ENCODE assay signal across 1 cellular context in the genomic region with DNA sequence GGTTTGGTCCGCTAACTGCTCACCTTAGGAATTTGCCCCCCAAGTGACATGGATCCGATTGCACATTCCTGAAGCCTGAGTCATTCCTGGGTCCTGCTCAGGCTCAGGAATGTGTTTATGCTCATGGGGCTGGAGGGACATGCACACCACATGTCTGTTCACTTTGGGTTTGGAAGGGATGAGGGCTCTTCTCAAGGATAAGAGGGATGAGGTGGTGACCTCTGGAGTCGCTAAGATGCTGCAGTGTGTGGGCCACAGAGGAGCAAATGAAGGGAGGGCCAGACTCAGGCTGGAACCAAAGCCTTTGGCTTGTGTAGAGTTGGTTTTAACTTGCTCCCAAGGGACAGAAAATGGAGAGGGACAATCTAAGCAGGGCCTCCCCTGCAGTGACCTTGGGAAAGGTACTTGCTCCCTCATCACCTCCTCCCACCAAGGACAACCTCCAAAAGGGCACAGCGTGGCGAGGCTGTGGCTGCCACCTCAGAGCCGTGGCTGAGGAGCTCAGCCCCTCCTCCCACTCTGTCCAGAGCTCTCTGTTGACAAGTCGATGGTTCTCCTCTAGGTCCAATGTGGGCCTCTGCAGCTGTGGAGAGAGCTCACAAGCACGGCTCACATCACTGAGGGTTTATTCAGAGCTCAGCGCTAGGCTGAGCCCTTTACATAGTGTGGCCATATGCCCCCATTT.
A peak's percentile ranks its signal among the peaks of the same experiment; 100 is the strongest.
TF ChIP-seq lines count a peak whose summit lies in the region.

No MANE protein-coding gene starts in this region.

TF ChIP-seq in HepG2, 621 proteins besides CTCF, POLR2A, EP300 and RAD21 (continued from another document and continues in another):
- TF ChIP-seq, protein P1, sequence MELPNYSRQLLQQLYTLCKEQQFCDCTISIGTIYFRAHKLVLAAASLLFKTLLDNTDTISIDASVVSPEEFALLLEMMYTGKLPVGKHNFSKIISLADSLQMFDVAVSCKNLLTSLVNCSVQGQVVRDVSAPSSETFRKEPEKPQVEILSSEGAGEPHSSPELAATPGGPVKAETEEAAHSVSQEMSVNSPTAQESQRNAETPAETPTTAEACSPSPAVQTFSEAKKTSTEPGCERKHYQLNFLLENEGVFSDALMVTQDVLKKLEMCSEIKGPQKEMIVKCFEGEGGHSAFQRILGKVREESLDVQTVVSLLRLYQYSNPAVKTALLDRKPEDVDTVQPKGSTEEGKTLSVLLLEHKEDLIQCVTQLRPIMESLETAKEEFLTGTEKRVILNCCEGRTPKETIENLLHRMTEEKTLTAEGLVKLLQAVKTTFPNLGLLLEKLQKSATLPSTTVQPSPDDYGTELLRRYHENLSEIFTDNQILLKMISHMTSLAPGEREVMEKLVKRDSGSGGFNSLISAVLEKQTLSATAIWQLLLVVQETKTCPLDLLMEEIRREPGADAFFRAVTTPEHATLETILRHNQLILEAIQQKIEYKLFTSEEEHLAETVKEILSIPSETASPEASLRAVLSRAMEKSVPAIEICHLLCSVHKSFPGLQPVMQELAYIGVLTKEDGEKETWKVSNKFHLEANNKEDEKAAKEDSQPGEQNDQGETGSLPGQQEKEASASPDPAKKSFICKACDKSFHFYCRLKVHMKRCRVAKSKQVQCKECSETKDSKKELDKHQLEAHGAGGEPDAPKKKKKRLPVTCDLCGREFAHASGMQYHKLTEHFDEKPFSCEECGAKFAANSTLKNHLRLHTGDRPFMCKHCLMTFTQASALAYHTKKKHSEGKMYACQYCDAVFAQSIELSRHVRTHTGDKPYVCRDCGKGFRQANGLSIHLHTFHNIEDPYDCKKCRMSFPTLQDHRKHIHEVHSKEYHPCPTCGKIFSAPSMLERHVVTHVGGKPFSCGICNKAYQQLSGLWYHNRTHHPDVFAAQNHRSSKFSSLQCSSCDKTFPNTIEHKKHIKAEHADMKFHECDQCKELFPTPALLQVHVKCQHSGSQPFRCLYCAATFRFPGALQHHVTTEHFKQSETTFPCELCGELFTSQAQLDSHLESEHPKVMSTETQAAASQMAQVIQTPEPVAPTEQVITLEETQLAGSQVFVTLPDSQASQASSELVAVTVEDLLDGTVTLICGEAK (IDR thresholded peaks at IDR 0.05): no peak
- TF ChIP-seq, protein P1 (CRISPR knock-in tag; IDR thresholded peaks at IDR 0.05): peak; percentile 66; the same call in 1 of the 2 replicates
- peak in 1 of 2 experiments; percentile 57; a peak in 2 of 4 replicates for TF ChIP-seq NR2F1 (CRISPR knock-in tag; IDR thresholded peaks at IDR 0.05)
- peak; percentile 30; the same call in 1 of the 2 replicates for TF ChIP-seq GABPB1 (CRISPR knock-in tag; IDR thresholded peaks at IDR 0.05)
- TF ChIP-seq FOXJ3 (CRISPR knock-in tag; IDR thresholded peaks at IDR 0.05; ENCODE audit: borderline replicate concordance): peak; percentile 0; the same call in 1 of the 2 replicates
- TF ChIP-seq, protein P2, sequence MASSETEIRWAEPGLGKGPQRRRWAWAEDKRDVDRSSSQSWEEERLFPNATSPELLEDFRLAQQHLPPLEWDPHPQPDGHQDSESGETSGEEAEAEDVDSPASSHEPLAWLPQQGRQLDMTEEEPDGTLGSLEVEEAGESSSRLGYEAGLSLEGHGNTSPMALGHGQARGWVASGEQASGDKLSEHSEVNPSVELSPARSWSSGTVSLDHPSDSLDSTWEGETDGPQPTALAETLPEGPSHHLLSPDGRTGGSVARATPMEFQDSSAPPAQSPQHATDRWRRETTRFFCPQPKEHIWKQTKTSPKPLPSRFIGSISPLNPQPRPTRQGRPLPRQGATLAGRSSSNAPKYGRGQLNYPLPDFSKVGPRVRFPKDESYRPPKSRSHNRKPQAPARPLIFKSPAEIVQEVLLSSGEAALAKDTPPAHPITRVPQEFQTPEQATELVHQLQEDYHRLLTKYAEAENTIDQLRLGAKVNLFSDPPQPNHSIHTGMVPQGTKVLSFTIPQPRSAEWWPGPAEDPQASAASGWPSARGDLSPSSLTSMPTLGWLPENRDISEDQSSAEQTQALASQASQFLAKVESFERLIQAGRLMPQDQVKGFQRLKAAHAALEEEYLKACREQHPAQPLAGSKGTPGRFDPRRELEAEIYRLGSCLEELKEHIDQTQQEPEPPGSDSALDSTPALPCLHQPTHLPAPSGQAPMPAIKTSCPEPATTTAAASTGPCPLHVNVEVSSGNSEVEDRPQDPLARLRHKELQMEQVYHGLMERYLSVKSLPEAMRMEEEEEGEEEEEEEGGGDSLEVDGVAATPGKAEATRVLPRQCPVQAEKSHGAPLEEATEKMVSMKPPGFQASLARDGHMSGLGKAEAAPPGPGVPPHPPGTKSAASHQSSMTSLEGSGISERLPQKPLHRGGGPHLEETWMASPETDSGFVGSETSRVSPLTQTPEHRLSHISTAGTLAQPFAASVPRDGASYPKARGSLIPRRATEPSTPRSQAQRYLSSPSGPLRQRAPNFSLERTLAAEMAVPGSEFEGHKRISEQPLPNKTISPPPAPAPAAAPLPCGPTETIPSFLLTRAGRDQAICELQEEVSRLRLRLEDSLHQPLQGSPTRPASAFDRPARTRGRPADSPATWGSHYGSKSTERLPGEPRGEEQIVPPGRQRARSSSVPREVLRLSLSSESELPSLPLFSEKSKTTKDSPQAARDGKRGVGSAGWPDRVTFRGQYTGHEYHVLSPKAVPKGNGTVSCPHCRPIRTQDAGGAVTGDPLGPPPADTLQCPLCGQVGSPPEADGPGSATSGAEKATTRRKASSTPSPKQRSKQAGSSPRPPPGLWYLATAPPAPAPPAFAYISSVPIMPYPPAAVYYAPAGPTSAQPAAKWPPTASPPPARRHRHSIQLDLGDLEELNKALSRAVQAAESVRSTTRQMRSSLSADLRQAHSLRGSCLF (CRISPR knock-in tag; IDR thresholded peaks at IDR 0.05; ENCODE audit: borderline replicate concordance): no peak
- TF ChIP-seq PCBP1 (IDR thresholded peaks at IDR 0.05; ENCODE audit: borderline replicate concordance, low read depth, low read length): no peak
- TF ChIP-seq ZNF382 (CRISPR knock-in tag; IDR thresholded peaks at IDR 0.05; ENCODE audit: borderline replicate concordance): no peak
- TF ChIP-seq SIN3A (IDR thresholded peaks at IDR 0.05; ENCODE audit: borderline replicate concordance, low read depth, low read length): peak; percentile 76; the same call in 1 of the 2 replicates
- TF ChIP-seq EEA1 (CRISPR knock-in tag; IDR thresholded peaks at IDR 0.05; ENCODE audit: borderline replicate concordance): no peak
- peak; percentile 76 for TF ChIP-seq ELF3 (CRISPR knock-in tag; IDR thresholded peaks at IDR 0.05)
- no peak; the same call in 1 of the 2 replicates for TF ChIP-seq ZNF569 (CRISPR knock-in tag; IDR thresholded peaks at IDR 0.05; ENCODE audit: borderline replicate concordance)
- no peak for TF ChIP-seq PAWR (CRISPR knock-in tag; IDR thresholded peaks at IDR 0.05; ENCODE audit: borderline replicate concordance)
- TF ChIP-seq ZNF333 (CRISPR knock-in tag; IDR thresholded peaks at IDR 0.05; ENCODE audit: borderline replicate concordance): no peak; the same call in 1 of the 2 replicates
- no peak for TF ChIP-seq ETV6 (CRISPR knock-in tag; conservative IDR thresholded peaks at IDR 0.05)
- TF ChIP-seq, protein P3, sequence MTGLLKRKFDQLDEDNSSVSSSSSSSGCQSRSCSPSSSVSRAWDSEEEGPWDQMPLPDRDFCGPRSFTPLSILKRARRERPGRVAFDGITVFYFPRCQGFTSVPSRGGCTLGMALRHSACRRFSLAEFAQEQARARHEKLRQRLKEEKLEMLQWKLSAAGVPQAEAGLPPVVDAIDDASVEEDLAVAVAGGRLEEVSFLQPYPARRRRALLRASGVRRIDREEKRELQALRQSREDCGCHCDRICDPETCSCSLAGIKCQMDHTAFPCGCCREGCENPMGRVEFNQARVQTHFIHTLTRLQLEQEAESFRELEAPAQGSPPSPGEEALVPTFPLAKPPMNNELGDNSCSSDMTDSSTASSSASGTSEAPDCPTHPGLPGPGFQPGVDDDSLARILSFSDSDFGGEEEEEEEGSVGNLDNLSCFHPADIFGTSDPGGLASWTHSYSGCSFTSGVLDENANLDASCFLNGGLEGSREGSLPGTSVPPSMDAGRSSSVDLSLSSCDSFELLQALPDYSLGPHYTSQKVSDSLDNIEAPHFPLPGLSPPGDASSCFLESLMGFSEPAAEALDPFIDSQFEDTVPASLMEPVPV (CRISPR knock-in tag; IDR thresholded peaks at IDR 0.05): 0 out of 2 replicates have a peak, but pooled peaks have one; percentile 32
- TF ChIP-seq, protein P4, sequence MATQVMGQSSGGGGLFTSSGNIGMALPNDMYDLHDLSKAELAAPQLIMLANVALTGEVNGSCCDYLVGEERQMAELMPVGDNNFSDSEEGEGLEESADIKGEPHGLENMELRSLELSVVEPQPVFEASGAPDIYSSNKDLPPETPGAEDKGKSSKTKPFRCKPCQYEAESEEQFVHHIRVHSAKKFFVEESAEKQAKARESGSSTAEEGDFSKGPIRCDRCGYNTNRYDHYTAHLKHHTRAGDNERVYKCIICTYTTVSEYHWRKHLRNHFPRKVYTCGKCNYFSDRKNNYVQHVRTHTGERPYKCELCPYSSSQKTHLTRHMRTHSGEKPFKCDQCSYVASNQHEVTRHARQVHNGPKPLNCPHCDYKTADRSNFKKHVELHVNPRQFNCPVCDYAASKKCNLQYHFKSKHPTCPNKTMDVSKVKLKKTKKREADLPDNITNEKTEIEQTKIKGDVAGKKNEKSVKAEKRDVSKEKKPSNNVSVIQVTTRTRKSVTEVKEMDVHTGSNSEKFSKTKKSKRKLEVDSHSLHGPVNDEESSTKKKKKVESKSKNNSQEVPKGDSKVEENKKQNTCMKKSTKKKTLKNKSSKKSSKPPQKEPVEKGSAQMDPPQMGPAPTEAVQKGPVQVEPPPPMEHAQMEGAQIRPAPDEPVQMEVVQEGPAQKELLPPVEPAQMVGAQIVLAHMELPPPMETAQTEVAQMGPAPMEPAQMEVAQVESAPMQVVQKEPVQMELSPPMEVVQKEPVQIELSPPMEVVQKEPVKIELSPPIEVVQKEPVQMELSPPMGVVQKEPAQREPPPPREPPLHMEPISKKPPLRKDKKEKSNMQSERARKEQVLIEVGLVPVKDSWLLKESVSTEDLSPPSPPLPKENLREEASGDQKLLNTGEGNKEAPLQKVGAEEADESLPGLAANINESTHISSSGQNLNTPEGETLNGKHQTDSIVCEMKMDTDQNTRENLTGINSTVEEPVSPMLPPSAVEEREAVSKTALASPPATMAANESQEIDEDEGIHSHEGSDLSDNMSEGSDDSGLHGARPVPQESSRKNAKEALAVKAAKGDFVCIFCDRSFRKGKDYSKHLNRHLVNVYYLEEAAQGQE (IDR thresholded peaks at IDR 0.05; ENCODE audit: borderline replicate concordance in 1 of 2, low read depth in 1 of 2, low read length in 2 of 2): 0 out of 4 replicates have a peak, but pooled peaks of 1 of the 2 experiments have one; percentile 16
- no peak for TF ChIP-seq ISX (CRISPR knock-in tag; conservative IDR thresholded peaks at IDR 0.05)
- TF ChIP-seq, protein P5, sequence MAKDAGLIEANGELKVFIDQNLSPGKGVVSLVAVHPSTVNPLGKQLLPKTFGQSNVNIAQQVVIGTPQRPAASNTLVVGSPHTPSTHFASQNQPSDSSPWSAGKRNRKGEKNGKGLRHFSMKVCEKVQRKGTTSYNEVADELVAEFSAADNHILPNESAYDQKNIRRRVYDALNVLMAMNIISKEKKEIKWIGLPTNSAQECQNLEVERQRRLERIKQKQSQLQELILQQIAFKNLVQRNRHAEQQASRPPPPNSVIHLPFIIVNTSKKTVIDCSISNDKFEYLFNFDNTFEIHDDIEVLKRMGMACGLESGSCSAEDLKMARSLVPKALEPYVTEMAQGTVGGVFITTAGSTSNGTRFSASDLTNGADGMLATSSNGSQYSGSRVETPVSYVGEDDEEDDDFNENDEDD (CRISPR knock-in tag; IDR thresholded peaks at IDR 0.05; ENCODE audit: borderline replicate concordance): peak; percentile 65; the same call in 1 of the 2 replicates
- TF ChIP-seq ZNF34 (CRISPR knock-in tag; IDR thresholded peaks at IDR 0.05; ENCODE audit: borderline replicate concordance): no peak
- no peak for TF ChIP-seq ZFP36 (IDR thresholded peaks at IDR 0.05; ENCODE audit: borderline replicate concordance, low read depth, low read length, partially characterized antibody)
- 0 out of 2 replicates have a peak, but pooled peaks have one; percentile 10 for TF ChIP-seq GTF3A (CRISPR knock-in tag; conservative IDR thresholded peaks at IDR 0.05)
- no peak for TF ChIP-seq ZEB1 (IDR thresholded peaks at IDR 0.05; ENCODE audit: insufficient replicate concordance, low read depth)
- TF ChIP-seq TBX2 (CRISPR knock-in tag; IDR thresholded peaks at IDR 0.05; ENCODE audit: borderline replicate concordance): peak; percentile 76; the same call in 1 of the 2 replicates
- TF ChIP-seq, protein P6, sequence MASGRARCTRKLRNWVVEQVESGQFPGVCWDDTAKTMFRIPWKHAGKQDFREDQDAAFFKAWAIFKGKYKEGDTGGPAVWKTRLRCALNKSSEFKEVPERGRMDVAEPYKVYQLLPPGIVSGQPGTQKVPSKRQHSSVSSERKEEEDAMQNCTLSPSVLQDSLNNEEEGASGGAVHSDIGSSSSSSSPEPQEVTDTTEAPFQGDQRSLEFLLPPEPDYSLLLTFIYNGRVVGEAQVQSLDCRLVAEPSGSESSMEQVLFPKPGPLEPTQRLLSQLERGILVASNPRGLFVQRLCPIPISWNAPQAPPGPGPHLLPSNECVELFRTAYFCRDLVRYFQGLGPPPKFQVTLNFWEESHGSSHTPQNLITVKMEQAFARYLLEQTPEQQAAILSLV (CRISPR knock-in tag; IDR thresholded peaks at IDR 0.05; ENCODE audit: borderline replicate concordance): no peak; the same call in 1 of the 2 replicates
- TF ChIP-seq NBN (conservative IDR thresholded peaks at IDR 0.05): no peak
- TF ChIP-seq KLF13 (CRISPR knock-in tag; IDR thresholded peaks at IDR 0.05): peak; percentile 21; the same call in 1 of the 2 replicates
